In the genomic region with DNA sequence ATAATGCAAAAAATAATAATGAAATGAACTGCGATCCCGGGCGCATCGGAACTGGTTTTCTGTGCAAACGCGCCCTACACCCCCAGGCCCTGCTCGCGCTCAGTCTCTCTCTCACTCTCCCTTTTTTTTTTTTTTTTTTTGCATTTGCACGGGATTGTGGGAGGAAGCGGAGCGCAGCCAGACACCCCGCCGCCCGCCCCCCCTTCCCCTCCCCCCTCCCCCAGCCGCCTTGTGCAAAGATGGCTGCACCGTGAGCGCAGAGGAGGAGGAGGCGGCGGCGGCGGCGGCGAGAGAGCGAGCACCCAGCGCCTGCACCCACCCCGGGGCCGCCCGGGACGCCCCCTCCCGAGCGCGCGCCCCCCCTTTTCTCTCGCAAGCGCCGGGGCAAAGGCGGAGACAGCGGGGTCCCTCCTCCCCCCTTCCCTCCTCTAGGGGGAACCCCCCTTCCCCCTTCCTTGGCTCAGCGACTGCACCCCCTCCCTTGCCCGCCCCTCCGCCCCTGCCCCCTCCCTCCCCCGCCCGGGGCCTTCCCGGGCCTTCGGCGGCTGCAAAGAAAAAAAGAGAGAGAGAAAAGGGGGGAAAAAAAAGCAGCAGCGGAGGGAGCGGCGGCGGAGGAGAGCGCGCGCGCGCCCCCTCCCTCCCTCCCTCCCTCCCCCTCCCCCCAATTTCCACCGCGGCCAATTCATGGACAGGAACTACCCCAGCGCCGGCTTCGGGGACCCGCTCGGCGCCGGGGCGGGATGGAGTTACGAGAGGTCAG, we compare ENCODE assay signal across 1 cellular context.
TF ChIP-seq lines count a peak whose summit lies in the region.

A gene with protein sequence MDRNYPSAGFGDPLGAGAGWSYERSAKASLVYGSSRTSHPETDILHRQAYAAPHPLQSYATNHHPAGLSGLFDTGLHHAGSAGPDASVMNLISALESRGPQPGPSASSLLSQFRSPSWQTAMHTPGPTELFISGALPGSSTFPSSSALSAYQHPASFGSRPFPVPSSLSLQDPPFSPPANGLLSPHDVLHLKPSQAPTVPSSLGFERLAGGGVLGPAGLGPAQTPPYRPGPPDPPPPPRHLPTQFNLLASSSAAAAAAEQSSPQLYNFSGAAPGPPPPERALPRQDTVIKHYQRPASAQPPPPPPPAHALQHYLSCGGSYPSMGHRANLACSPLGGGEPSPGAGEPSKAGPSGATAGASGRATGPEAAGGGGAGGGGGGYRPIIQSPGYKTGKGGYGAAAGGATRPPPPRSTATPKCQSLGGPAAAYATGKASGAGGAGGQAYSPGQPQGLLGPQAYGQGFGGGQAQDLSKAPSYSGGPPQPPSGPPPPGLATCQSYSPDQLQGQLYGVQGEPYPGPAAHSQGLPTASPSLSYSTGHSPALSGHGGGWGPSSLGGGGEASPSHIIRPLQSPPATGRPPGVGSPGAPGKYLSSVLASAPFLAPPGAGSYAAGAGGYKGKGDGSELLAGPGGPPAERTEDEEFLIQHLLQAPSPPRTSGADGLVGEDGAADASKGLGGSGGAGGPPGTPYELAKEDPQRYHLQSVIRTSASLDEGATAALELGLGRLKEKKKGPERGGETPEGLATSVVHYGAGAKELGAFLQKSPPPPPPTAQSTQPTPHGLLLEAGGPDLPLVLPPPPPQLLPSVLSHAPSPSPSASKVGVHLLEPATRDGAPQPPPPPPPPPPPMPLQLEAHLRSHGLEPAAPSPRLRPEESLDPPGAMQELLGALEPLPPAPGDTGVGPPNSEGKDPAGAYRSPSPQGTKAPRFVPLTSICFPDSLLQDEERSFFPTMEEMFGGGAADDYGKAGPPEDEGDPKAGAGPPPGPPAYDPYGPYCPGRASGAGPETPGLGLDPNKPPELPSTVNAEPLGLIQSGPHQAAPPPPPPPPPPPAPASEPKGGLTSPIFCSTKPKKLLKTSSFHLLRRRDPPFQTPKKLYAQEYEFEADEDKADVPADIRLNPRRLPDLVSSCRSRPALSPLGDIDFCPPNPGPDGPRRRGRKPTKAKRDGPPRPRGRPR (N-terminal part only) (plus strand): TSS at position 212 of the 760 bp plus-strand sequence. CDS start 473 bp downstream, at position 685.

TF ChIP-seq in HepG2, 621 proteins besides CTCF, POLR2A, EP300 and RAD21 (continued from another document):
- TF ChIP-seq, protein P1, sequence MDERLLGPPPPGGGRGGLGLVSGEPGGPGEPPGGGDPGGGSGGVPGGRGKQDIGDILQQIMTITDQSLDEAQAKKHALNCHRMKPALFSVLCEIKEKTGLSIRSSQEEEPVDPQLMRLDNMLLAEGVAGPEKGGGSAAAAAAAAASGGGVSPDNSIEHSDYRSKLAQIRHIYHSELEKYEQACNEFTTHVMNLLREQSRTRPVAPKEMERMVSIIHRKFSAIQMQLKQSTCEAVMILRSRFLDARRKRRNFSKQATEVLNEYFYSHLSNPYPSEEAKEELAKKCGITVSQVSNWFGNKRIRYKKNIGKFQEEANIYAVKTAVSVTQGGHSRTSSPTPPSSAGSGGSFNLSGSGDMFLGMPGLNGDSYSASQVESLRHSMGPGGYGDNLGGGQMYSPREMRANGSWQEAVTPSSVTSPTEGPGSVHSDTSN (CRISPR knock-in tag; IDR thresholded peaks at IDR 0.05), result no peak
- no peak for TF ChIP-seq YEATS2 (CRISPR knock-in tag; IDR thresholded peaks at IDR 0.05; ENCODE audit: borderline replicate concordance)
- TF ChIP-seq ZSCAN29 (CRISPR knock-in tag; conservative IDR thresholded peaks at IDR 0.05), result no peak
